ENCODE assay signal across 34 cellular contexts in the genomic region with DNA sequence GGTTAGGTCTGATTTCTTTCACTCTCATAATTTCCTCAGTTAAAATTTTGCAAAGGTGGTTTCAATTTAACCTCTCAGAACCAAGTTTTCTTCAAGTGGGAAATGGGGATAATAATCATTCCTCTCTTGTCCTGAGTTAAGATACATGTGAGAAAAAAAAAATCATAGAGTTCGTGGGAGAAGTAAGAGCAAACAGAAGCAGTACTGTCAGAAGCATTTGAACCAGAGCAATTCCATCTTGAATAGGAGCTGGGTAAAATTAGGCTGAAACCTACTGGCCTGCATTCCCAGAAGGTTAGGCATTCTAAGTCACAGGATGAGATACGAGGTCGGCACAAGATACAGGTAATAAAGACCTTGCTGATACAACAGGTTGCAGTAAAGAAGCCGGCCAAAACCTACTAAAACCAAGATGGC. TPM values are rescaled to one million over a fixed set of nuclear protein-coding genes. Genes with fewer than 3 reads are reported as not detected.
A peak's percentile ranks its signal among the peaks of the same experiment; 100 is the strongest.
DNase-seq lines count a peak whose midpoint lies in the region; ATAC-seq, FAIRE-seq and TF ChIP-seq lines count a peak whose summit lies in the region.
"Had no signal": no experiment of that assay in that cellular context is flagged by ENCODE, and none has a peak within 500 bp of the region (broad histone marks: within the 10 kb centered on the region; RNA-seq: fewer than 3 reads in every experiment).

No MANE protein-coding gene starts in this region.

- H3K79me2 ChIP-seq in Loucy (ENCODE audit: insufficient read depth, low read length) (no peaks in the 10 kb centered on the region), H1 (ENCODE audit: control insufficient read depth in 1 of 2, insufficient read depth in 2 of 2, low read length in 2 of 2) (no peaks in the 10 kb centered on the region)

- no peak overlapping the region for H3K56ac ChIP-seq in H1 (replicated peaks; ENCODE audit: insufficient read length, low read depth, low read length)

- H2BK12ac ChIP-seq in H1 (ENCODE audit: low read depth, low read length) (no peak overlapping the region), neuronal stem cell (ENCODE audit: low read length) (no peak overlapping the region)

- FAIRE-seq in H1 (lab: Jason Lieb, UNC) = no peak
- FAIRE-seq: A204.1, GM12878, GM12892, GM18507, GM19239 had no signal

- no peaks in the 10 kb centered on the region for H3K79me1 ChIP-seq in H1 (ENCODE audit: low read depth, low read length)
- H3K79me1 ChIP-seq in neuronal stem cell (ENCODE audit: low read depth, low read length) = no peaks in the 10 kb centered on the region

- no peaks in the 10 kb centered on the region for H3K4me1 ChIP-seq in Loucy (ENCODE audit: insufficient read depth, low read length, poor library complexity, severe bottlenecking)
- H3K4me1 ChIP-seq in H1 (replicated peaks in 1 of 4; ENCODE audit: control insufficient read depth in 3 of 4, insufficient read depth in 4 of 4, low read length in 3 of 4) = peaks cover 4 to 7% (median 6%) of the 10 kb centered on the region in 4 experiments
- peaks cover 0 to 4% of the 10 kb centered on the region in 2 donors for H3K4me1 ChIP-seq in neuronal stem cell (ENCODE audit: control insufficient read depth in 2 of 2, insufficient read depth in 1 of 2, low read depth in 1 of 2, low read length in 2 of 2)
- H3K4me1 ChIP-seq in adrenal gland (replicated peaks in 1 of 2) = peaks cover 7 to 8% of the 10 kb centered on the region in 2 donors
- H3K4me1 ChIP-seq: BE2C had no signal

- H3K9ac ChIP-seq in Loucy (ENCODE audit: low read depth, low read length, poor library complexity, severe bottlenecking) = no peak overlapping the region
- H3K9ac ChIP-seq in H1 (replicated peaks in 1 of 4; ENCODE audit: extremely low read depth in 1 of 4, low read depth in 3 of 4, low read length in 3 of 4) = no peak overlapping the region
- H3K9ac ChIP-seq in neuronal stem cell (ENCODE audit: low read depth, low read length, poor library complexity) = no peak overlapping the region
- H3K9ac ChIP-seq: BLaER1 had no signal

- ATAC-seq in GM18909 (IDR thresholded peaks at IDR 0.05; ENCODE audit: poor library complexity, unreplicated experiment) (no peak), HG03039 (IDR thresholded peaks at IDR 0.05; ENCODE audit: unreplicated experiment) (no peak)
- ATAC-seq: GM12878 had no signal

- H2BK120ac ChIP-seq in H1 (replicated peaks; ENCODE audit: low read depth, low read length) = no peak overlapping the region
- H2BK120ac ChIP-seq in neuronal stem cell (ENCODE audit: low read depth, low read length) = no peak overlapping the region

- WGBS in H1 (ENCODE audit: extremely low coverage in 1 of 2, insufficient coverage in 1 of 2, insufficient read length in 1 of 2, insufficient replicate concordance in 2 of 2, low coverage in 1 of 2, low lambda C conversion rate in 2 of 2, missing lambda C conversion rate in 1 of 2), 2 experiments = 83% methylated on average over 4 of the region's 4 CpGs; no CpG with 5 or more reads in 1 of the 2 experiments
- WGBS in neuronal stem cell (ENCODE audit: extremely low coverage in 2 of 2, insufficient read length in 2 of 2, insufficient replicate concordance in 1 of 2), 2 donors = no CpG with 5 or more reads among the region's 4 CpGs
- WGBS in adrenal gland, 4 donors = 77 to 93% (median 85%) methylated on average over 4 of the region's 4 CpGs

- CTCF ChIA-PET in H1 (lab: Charles Lee; ENCODE audit: partially characterized antibody) = interaction anchor here (0.7 to 17.5 kb wide), 15 partner anchors 8 to 120 kb away, joined by 3 to 511 read pairs (median 9); a partner anchor contains a TSS

- H2AK5ac ChIP-seq in H1 (ENCODE audit: low read depth, low read length) = no peak overlapping the region
- H2AK5ac ChIP-seq in neuronal stem cell (ENCODE audit: low read depth, low read length) = no peak overlapping the region

- TF ChIP-seq POLR2A in H1 (IDR thresholded peaks at IDR 0.05; ENCODE audit: control extremely low read depth in 1 of 2, low read depth in 2 of 2, low read length in 2 of 2) = no peak
- TF ChIP-seq POLR2A in adrenal gland (IDR thresholded peaks at IDR 0.05) = no peak

- intact Hi-C loops in adrenal gland (cut with DNase I) = loop anchor here in 1 of 2 donors (2.0 kb wide), 1 partner anchor 45 kb away; no protein-coding TSS in a partner anchor

- H2BK15ac ChIP-seq in H1 (ENCODE audit: low read length) (no peak overlapping the region), neuronal stem cell (ENCODE audit: low read length) (no peak overlapping the region)

- H4K8ac ChIP-seq in H1 (ENCODE audit: extremely low read depth, insufficient read depth, low read length) (no peak overlapping the region), neuronal stem cell (ENCODE audit: low read depth, low read length) (no peak overlapping the region)

- no peaks in the 10 kb centered on the region for H3F3A ChIP-seq in Loucy (ENCODE audit: low read depth)

- H3K27me3 ChIP-seq in Loucy (ENCODE audit: insufficient read depth, low read length, poor library complexity, severe bottlenecking) (no peaks in the 10 kb centered on the region), H1 (replicated peaks in 1 of 4; ENCODE audit: control insufficient read depth in 3 of 4, extremely low read depth in 1 of 4, insufficient read depth in 3 of 4, low read length in 3 of 4) (no peaks in the 10 kb centered on the region), neuronal stem cell (ENCODE audit: control insufficient read depth in 3 of 3, insufficient read depth in 3 of 3, low read depth in 1 of 3, low read length in 3 of 3) (no peaks in the 10 kb centered on the region), adrenal gland (no peaks in the 10 kb centered on the region), MG63 (no peaks in the 10 kb centered on the region)
- H3K27me3 ChIP-seq: BE2C, BLaER1 had no signal

- H4K91ac ChIP-seq in H1 (replicated peaks; ENCODE audit: insufficient read length, low read length) (no peak overlapping the region), neuronal stem cell (ENCODE audit: low read depth, low read length, poor library complexity) (no peak overlapping the region)

- H3K14ac ChIP-seq in H1 (ENCODE audit: insufficient read length) = no peak overlapping the region
- no peak overlapping the region for H3K14ac ChIP-seq in neuronal stem cell (ENCODE audit: low read length)

- H3K9me3 Mint-ChIP-seq in type B pancreatic cell = peaks cover 8% of the 10 kb centered on the region
- H3K9me3 Mint-ChIP-seq: CD14-positive monocyte; CD4-positive, CD25-positive, alpha-beta regulatory T cell had no signal

- no peak overlapping the region for H3K4me3 Mint-ChIP-seq in type B pancreatic cell
- H3K4me3 Mint-ChIP-seq: CD14-positive monocyte; CD4-positive, alpha-beta memory T cell; CD4-positive, CD25-positive, alpha-beta regulatory T cell; CD8-positive, alpha-beta memory T cell had no signal

- TF ChIP-seq CTCF in Loucy (conservative IDR thresholded peaks at IDR 0.05; ENCODE audit: low read length) (no peak), H1 (IDR thresholded peaks at IDR 0.05; ENCODE audit: control extremely low read depth in 1 of 3, insufficient read depth in 1 of 3, low read depth in 1 of 3, low read length in 3 of 3) (no peak), type B pancreatic cell (conservative IDR thresholded peaks at IDR 0.05) (no peak), adrenal gland (IDR thresholded peaks at IDR 0.05) (no peak)

- no peaks in the 10 kb centered on the region for H3K36me3 Mint-ChIP-seq in type B pancreatic cell
- H3K36me3 Mint-ChIP-seq: CD4-positive, alpha-beta memory T cell; CD4-positive, CD25-positive, alpha-beta regulatory T cell; CD8-positive, alpha-beta memory T cell had no signal

- no peak overlapping the region for H3K27ac ChIP-seq in H1 (ENCODE audit: low read depth, low read length)
- H3K27ac ChIP-seq in neuronal stem cell (replicated peaks; ENCODE audit: low read length) = no peak overlapping the region
- no peak overlapping the region for H3K27ac ChIP-seq in adrenal gland
- H3K27ac ChIP-seq: BLaER1 had no signal

- H3K36me3 ChIP-seq in Loucy (ENCODE audit: insufficient read depth, low read length) = no peaks in the 10 kb centered on the region
- no peaks in the 10 kb centered on the region for H3K36me3 ChIP-seq in H1 (ENCODE audit: control insufficient read depth in 2 of 4, insufficient read depth in 4 of 4, low read length in 3 of 4)
- H3K36me3 ChIP-seq in neuronal stem cell (replicated peaks in 1 of 2; ENCODE audit: control insufficient read depth in 2 of 2, insufficient read depth in 2 of 2, low read length in 2 of 2) = no peaks in the 10 kb centered on the region
- no peaks in the 10 kb centered on the region for H3K36me3 ChIP-seq in adrenal gland (replicated peaks in 1 of 2)
- H3K36me3 ChIP-seq in MG63 = no peaks in the 10 kb centered on the region
- H3K36me3 ChIP-seq: BE2C, BLaER1 had no signal

- H3K23ac ChIP-seq in H1 (ENCODE audit: insufficient read length) = no peak overlapping the region
- no peak overlapping the region for H3K23ac ChIP-seq in neuronal stem cell (ENCODE audit: low read depth, low read length, poor library complexity)

- no peak overlapping the region for H2BK20ac ChIP-seq in H1 (ENCODE audit: low read length)

- no peak for DNase-seq in H1 (ENCODE audit: low read depth in 1 of 2, low spot score in 2 of 2)
- DNase-seq in neuronal stem cell (ENCODE audit: low spot score) = no peak
- no peak for DNase-seq in type B pancreatic cell (ENCODE audit: extremely low spot score, unreplicated experiment)
- no peak for DNase-seq in adrenal gland
- DNase-seq in MG63 = no peak
- DNase-seq: 8988T; ACHN; BE2C; C1 segment of cervical spinal cord; CD4-positive, alpha-beta memory T cell; CD4-positive, CD25-positive, alpha-beta regulatory T cell; CD8-positive, alpha-beta memory T cell; COR-L47; DMS 273 treated with DMSO at 0.1 percent for 48 hours; DMS153; DMS53; DMS79; DND-41; EL; GDM1 had no signal

- H2BK5ac ChIP-seq in H1 (ENCODE audit: low read depth, low read length) (no peak overlapping the region), neuronal stem cell (ENCODE audit: low read length) (no peak overlapping the region)

- H3K4me3 ChIP-seq in Loucy (ENCODE audit: low read length, poor library complexity, severe bottlenecking) (no peak overlapping the region), H1 (ENCODE audit: extremely low read depth in 1 of 4, insufficient read depth in 2 of 4, low read depth in 3 of 4, low read length in 4 of 4) (no peak overlapping the region), neuronal stem cell (ENCODE audit: low read length in 2 of 2) (no peak overlapping the region), adrenal gland (no peak overlapping the region), MG63 (no peak overlapping the region)
- H3K4me3 ChIP-seq: BLaER1, GM12878 had no signal

- peaks cover 2% of the 10 kb centered on the region; the same call in 1 of the 2 replicates for H3K9me3 ChIP-seq in Loucy (ENCODE audit: insufficient read depth, low read depth, low read length)
- H3K9me3 ChIP-seq in H1 (ENCODE audit: insufficient read depth in 2 of 2, low read depth in 1 of 2, low read length in 1 of 2) = peaks cover 4 to 6% of the 10 kb centered on the region in 2 experiments; a peak in 3 of 4 replicates
- peaks cover 0 to 3% of the 10 kb centered on the region in 2 donors for H3K9me3 ChIP-seq in neuronal stem cell (replicated peaks in 1 of 2; ENCODE audit: control insufficient read depth in 2 of 2, insufficient read depth in 1 of 2, low read depth in 1 of 2, low read length in 2 of 2)
- H3K9me3 ChIP-seq in adrenal gland (replicated peaks in 1 of 3) = no peaks in the 10 kb centered on the region
- peaks cover 2% of the 10 kb centered on the region for H3K9me3 ChIP-seq in MG63
- H3K9me3 ChIP-seq: BE2C, BLaER1 had no signal

- H3K4me2 ChIP-seq in Loucy (ENCODE audit: low read depth, low read length, poor library complexity, severe bottlenecking) = no peak overlapping the region
- no peak overlapping the region for H3K4me2 ChIP-seq in H1 (ENCODE audit: insufficient read depth in 1 of 2, low read depth in 2 of 2, low read length in 2 of 2)
- H3K4me2 ChIP-seq in neuronal stem cell (ENCODE audit: insufficient read depth, low read length, poor library complexity, severe bottlenecking) = no peak overlapping the region
- H3K4me2 ChIP-seq: BLaER1 had no signal

- POLR2A ChIA-PET in H1 (lab: Charles Lee; ENCODE audit: partially characterized antibody) = interaction anchor here (1.7 to 1.8 kb wide), 2 partner anchors 12 to 70 kb away, joined by 5 to 6 read pairs; no protein-coding TSS in a partner anchor

- H4K5ac ChIP-seq in H1 (ENCODE audit: insufficient read length, low read depth, low read length) = no peak overlapping the region

- TF ChIP-seq EP300 in H1 (IDR thresholded peaks at IDR 0.05; ENCODE audit: borderline replicate concordance in 1 of 2, low read depth in 2 of 2, low read length in 2 of 2) = no peak

- H3K4me1 Mint-ChIP-seq in type B pancreatic cell (ENCODE audit: unreplicated experiment) = peaks cover 16% of the 10 kb centered on the region

- H3K27me3 Mint-ChIP-seq in type B pancreatic cell = no peaks in the 10 kb centered on the region
- H3K27me3 Mint-ChIP-seq: CD4-positive, alpha-beta memory T cell had no signal

- TF ChIP-seq RAD21 in H1 (IDR thresholded peaks at IDR 0.05 in 1 of 2, conservative IDR thresholded peaks at IDR 0.05 in 1 of 2; ENCODE audit: low read depth in 2 of 2, low read length in 2 of 2) = no peak

- H3K4ac ChIP-seq in H1 (replicated peaks; ENCODE audit: insufficient read length, low read depth, low read length) = no peak overlapping the region
- H3K4ac ChIP-seq in neuronal stem cell (ENCODE audit: low read length) = no peak overlapping the region

- peak overlapping the region; percentile 64 for H3K27ac Mint-ChIP-seq in type B pancreatic cell

- H3K18ac ChIP-seq in H1 (ENCODE audit: extremely low read depth, low read length) (no peak overlapping the region), neuronal stem cell (ENCODE audit: low read length) (no peak overlapping the region)

- H3K9me2 ChIP-seq in Loucy (replicated peaks; ENCODE audit: low read depth, low read length) = no peaks in the 10 kb centered on the region

- H3K23me2 ChIP-seq in H1 (ENCODE audit: low read depth, low read length) = no peaks in the 10 kb centered on the region

- no peaks in the 10 kb centered on the region for H4K20me1 ChIP-seq in Loucy (ENCODE audit: insufficient read depth, low read length, poor library complexity, severe bottlenecking)
- no peaks in the 10 kb centered on the region for H4K20me1 ChIP-seq in H1 (replicated peaks in 1 of 2; ENCODE audit: control insufficient read depth in 1 of 2, insufficient read depth in 2 of 2, low read length in 2 of 2)
- H4K20me1 ChIP-seq: BLaER1 had no signal

- 0 out of 2 replicates have a peak overlapping the region, but pooled peaks have one; percentile 12 for H2AFZ ChIP-seq in Loucy (ENCODE audit: low read length)
- no peak overlapping the region for H2AFZ ChIP-seq in H1 (ENCODE audit: low read length)
- H2AFZ ChIP-seq in neuronal stem cell (ENCODE audit: low read length) = peak overlapping the region; percentile 3

RNA-seq across cellular contexts. Expression of a gene that starts 28.6 kb away (rescaled TPM):
- 0.50 and 0.54 TPM in 2 replicates for total RNA-seq in H1 (2021; fragmentation: NEBNext Ultra II Directional; extraction: Animal tissue kit (Norgen Biotek cat#: 25700))
- polyA plus RNA-seq in H1 (2011; rRNA removed) = 1.4 and 2.0 TPM in 2 replicates
- polyA plus RNA-seq in H1 (2011; cell fraction: cytosol; rRNA removed) = 0.88 TPM
- polyA plus RNA-seq in H1 (2011; cell fraction: nucleus; rRNA removed) = 1.2 TPM
- polyA plus RNA-seq in H1 (2012, experiment 1 of 2) = 0.25 to 0.92 TPM (median 0.80 TPM) in 3 of 4 replicates, not detected in the other
- 1.0 TPM for polyA plus RNA-seq in H1 (2012, experiment 2 of 2)
- polyA plus RNA-seq in H1 (2013, experiment 1 of 2) = 1.4 TPM
- 0.94 TPM for polyA plus RNA-seq in H1 (2013, experiment 2 of 2)
- polyA minus RNA-seq in H1 (2011; rRNA and poly(A)+ RNA removed) = 0.35 TPM in 1 of 2 replicates, not detected in the other
- polyA minus RNA-seq in H1 (2011; cell fraction: cytosol; rRNA and poly(A)+ RNA removed) = not detected
- polyA minus RNA-seq in H1 (2011; cell fraction: nucleus; rRNA and poly(A)+ RNA removed) = not detected
- not detected for polyA plus RNA-seq in neuronal stem cell (2013, experiment 1 of 2)
- polyA plus RNA-seq in neuronal stem cell (2013, experiment 2 of 2) = 0.04 TPM
- 2.9 and 3.8 TPM in 2 replicates for total RNA-seq in type B pancreatic cell (ENCODE audit: low replicate concordance)
- 10 to 100 TPM in 2 of 8 donors, 1 to 10 TPM in 6; 2.2 to 20.9 (median 8.0) TPM for total RNA-seq in adrenal gland
- polyA plus RNA-seq in adrenal gland = 1 to 10 TPM; 2.5 to 6.8 (median 3.7) TPM
- total RNA-seq in MG63 (2014; rRNA removed; shearing (Covaris generic); ENCODE audit: low replicate concordance) = not detected in 2 replicates
- total RNA-seq: A673; CD4-positive, alpha-beta memory T cell; CD4-positive, CD25-positive, alpha-beta regulatory T cell; CD8-positive, alpha-beta memory T cell; Daoy; G401; GM12878 had no signal
- polyA plus RNA-seq: AG04450; CD14-positive monocyte; CD4-positive, alpha-beta memory T cell; CD4-positive, CD25-positive, alpha-beta regulatory T cell; CD8-positive, alpha-beta memory T cell; GM12878 had no signal

RNA-seq across cellular contexts. Expression of a gene that starts 46.9 kb away (rescaled TPM):
- total RNA-seq in H1 (2021; fragmentation: NEBNext Ultra II Directional; extraction: Animal tissue kit (Norgen Biotek cat#: 25700)) = 0.40 and 0.43 TPM in 2 replicates
- 0.52 and 0.68 TPM in 2 replicates for polyA plus RNA-seq in H1 (2011; rRNA removed)
- 0.67 TPM for polyA plus RNA-seq in H1 (2011; cell fraction: cytosol; rRNA removed)
- polyA plus RNA-seq in H1 (2011; cell fraction: nucleus; rRNA removed) = 1.0 TPM
- 0.37 to 0.74 TPM (median 0.55 TPM) in 4 replicates for polyA plus RNA-seq in H1 (2012, experiment 1 of 2)
- 0.50 TPM for polyA plus RNA-seq in H1 (2012, experiment 2 of 2)
- 0.26 TPM for polyA plus RNA-seq in H1 (2013, experiment 1 of 2)
- polyA plus RNA-seq in H1 (2013, experiment 2 of 2) = 0.26 TPM
- polyA minus RNA-seq in H1 (2011; rRNA and poly(A)+ RNA removed) = 0.39 and 0.54 TPM in 2 replicates
- polyA minus RNA-seq in H1 (2011; cell fraction: cytosol; rRNA and poly(A)+ RNA removed) = not detected
- polyA minus RNA-seq in H1 (2011; cell fraction: nucleus; rRNA and poly(A)+ RNA removed) = 0.70 TPM
- not detected for polyA plus RNA-seq in neuronal stem cell (2013, experiment 1 of 2)
- 0.01 TPM for polyA plus RNA-seq in neuronal stem cell (2013, experiment 2 of 2)
- total RNA-seq in type B pancreatic cell (ENCODE audit: low replicate concordance) = 0.05 TPM in 1 of 2 replicates, not detected in the other
- total RNA-seq in adrenal gland = not detected
- under 1 TPM in 2 of 3 donors, not detected in 1; 0.04 to 0.08 TPM for polyA plus RNA-seq in adrenal gland
- not detected in 2 replicates for total RNA-seq in MG63 (2014; rRNA removed; shearing (Covaris generic); ENCODE audit: low replicate concordance)
- total RNA-seq: A673; CD4-positive, alpha-beta memory T cell; CD4-positive, CD25-positive, alpha-beta regulatory T cell; CD8-positive, alpha-beta memory T cell; Daoy; G401; GM12878 had no signal
- polyA plus RNA-seq: AG04450; CD14-positive monocyte; CD4-positive, alpha-beta memory T cell; CD4-positive, CD25-positive, alpha-beta regulatory T cell; CD8-positive, alpha-beta memory T cell; GM12878 had no signal
